32 cellular contexts compared by ENCODE assay signal in genomic region chr7:20543565-20543964, GRCh38.
"Had no signal": no experiment of that assay in that cellular context is flagged by ENCODE, and none has a peak within 500 bp of the region (broad histone marks: within the 10 kb centered on the region; RNA-seq: fewer than 3 reads in every experiment).

No MANE protein-coding gene starts in this region.

- H3K36me3 Mint-ChIP-seq: activated naive CD8-positive, alpha-beta T cell had no signal

- FAIRE-seq: endothelial cell of umbilical vein, frontal cortex had no signal

- H3K9me3 Mint-ChIP-seq: activated T-cell treated with anti-CD3 and anti-CD28 coated beads, Interleukin-2, amount 50 U/mL, for 4 hours; activated T-helper 17 cell treated with anti-CD3 and anti-CD28 coated beads, Interleukin-2, amount 50 U/mL, for 72 hours had no signal

- H3K36me3 ChIP-seq: cardiac muscle cell, colonic mucosa, esophagus squamous epithelium, heart left ventricle, WERI-Rb-1 had no signal

- H3K9me3 ChIP-seq: body of pancreas, colonic mucosa, esophagus squamous epithelium had no signal

- H3K4me3 ChIP-seq: body of pancreas, cardiac muscle cell, colonic mucosa, esophagus squamous epithelium, heart left ventricle had no signal

- ATAC-seq: activated CD4-positive, CD25-positive, alpha-beta regulatory T cell treated with anti-CD3 and anti-CD28 coated beads, Interleukin-2, amount 50 U/mL, for 24 hours; activated CD8-positive, alpha-beta T cell treated with anti-CD3 and anti-CD28 coated beads for 36 hours; activated T-cell treated with anti-CD3 and anti-CD28 coated beads, Interleukin-2, amount 50 U/mL, for 4 hours; activated T-helper 17 cell treated with anti-CD3 and anti-CD28 coated beads, Interleukin-2, amount 50 U/mL, for 72 hours; body of pancreas; heart left ventricle; T-helper 17 cell had no signal

- H3K27me3 Mint-ChIP-seq: activated B cell treated with CpG ODN at 0.5 μM for 24 hours; activated CD8-positive, alpha-beta T cell treated with anti-CD3 and anti-CD28 coated beads for 36 hours; activated naive CD8-positive, alpha-beta T cell; activated T-helper 17 cell treated with anti-CD3 and anti-CD28 coated beads, Interleukin-2, amount 50 U/mL, for 72 hours; T-helper 17 cell had no signal

- H3K4me3 Mint-ChIP-seq: activated B cell treated with CpG ODN at 0.5 μM for 24 hours; activated CD8-positive, alpha-beta T cell treated with anti-CD3 and anti-CD28 coated beads for 36 hours; activated naive CD8-positive, alpha-beta T cell; activated T-cell treated with anti-CD3 and anti-CD28 coated beads, Interleukin-2, amount 50 U/mL, for 4 hours; activated T-helper 17 cell treated with anti-CD3 and anti-CD28 coated beads, Interleukin-2, amount 50 U/mL, for 72 hours; T-helper 17 cell; T-helper 2 cell treated with Interferon-gamma antibody and Interleukin-4, amounts not matched to agents 5 μg/mL and 100 μg/mL, for 36 hours had no signal

- H3K4me1 ChIP-seq: body of pancreas, colonic mucosa had no signal

- H3K4me1 Mint-ChIP-seq: activated B cell treated with CpG ODN at 0.5 μM for 24 hours; activated T-helper 17 cell treated with anti-CD3 and anti-CD28 coated beads, Interleukin-2, amount 50 U/mL, for 72 hours; T-helper 17 cell had no signal

- H3K27ac ChIP-seq: body of pancreas, cardiac muscle cell, colonic mucosa, esophagus squamous epithelium, heart left ventricle, WERI-Rb-1 had no signal

- H3K27me3 ChIP-seq: body of pancreas, cardiac muscle cell, colonic mucosa, esophagus squamous epithelium, heart left ventricle had no signal

- DNase-seq: activated B cell treated with CpG ODN at 0.5 μM for 24 hours; activated CD4-positive, alpha-beta T cell treated with anti-CD3 and anti-CD28 coated beads for 48 hours; activated CD4-positive, alpha-beta T cell treated with anti-CD3 and anti-CD28 coated beads, Interleukin-2, amount 50 U/mL, for 1 hour; activated CD4-positive, alpha-beta T cell treated with anti-CD3 and anti-CD28 coated beads, Interleukin-2, amount 50 U/mL, for 48 hours; activated CD8-positive, alpha-beta memory T cell treated with anti-CD3 and anti-CD28 coated beads for 24 hours; activated CD8-positive, alpha-beta T cell treated with anti-CD3 and anti-CD28 coated beads for 36 hours; activated effector memory CD4-positive, alpha-beta T cell treated with Interleukin-2 at 50 U/mL for 16 hours; activated gamma-delta T cell treated with Interleukin-2 at 50 U/mL for 16 hours; activated naive CD4-positive, alpha-beta T cell treated with anti-CD3 and anti-CD28 coated beads, Interleukin-2, amount 50 U/mL, for 16 hours; activated naive CD4-positive, alpha-beta T cell treated with Interleukin-2 at 50 U/mL for 16 hours; activated T-cell treated with anti-CD3 and anti-CD28 coated beads, Interleukin-2, amount 50 U/mL, for 4 hours; amniotic stem cell; anterior cingulate cortex; body of pancreas; central memory CD4-positive, alpha-beta T cell; cerebellar nuclear complex; colonic mucosa; effector CD8-positive, alpha-beta T cell; esophagus squamous epithelium; foreskin fibroblast; glutamatergic neuron; heart left ventricle; T-helper 17 cell; T1000; WERI-Rb-1 had no signal

- H3K27ac Mint-ChIP-seq: activated B cell treated with CpG ODN at 0.5 μM for 24 hours; activated CD8-positive, alpha-beta T cell treated with anti-CD3 and anti-CD28 coated beads for 36 hours; activated naive CD8-positive, alpha-beta T cell; activated T-helper 17 cell treated with anti-CD3 and anti-CD28 coated beads, Interleukin-2, amount 50 U/mL, for 72 hours; T-helper 17 cell; T-helper 2 cell treated with Interferon-gamma antibody and Interleukin-4, amounts not matched to agents 5 μg/mL and 100 μg/mL, for 36 hours had no signal
